Comparison of ENCODE assay signal across 8 cellular contexts in the genomic region with DNA sequence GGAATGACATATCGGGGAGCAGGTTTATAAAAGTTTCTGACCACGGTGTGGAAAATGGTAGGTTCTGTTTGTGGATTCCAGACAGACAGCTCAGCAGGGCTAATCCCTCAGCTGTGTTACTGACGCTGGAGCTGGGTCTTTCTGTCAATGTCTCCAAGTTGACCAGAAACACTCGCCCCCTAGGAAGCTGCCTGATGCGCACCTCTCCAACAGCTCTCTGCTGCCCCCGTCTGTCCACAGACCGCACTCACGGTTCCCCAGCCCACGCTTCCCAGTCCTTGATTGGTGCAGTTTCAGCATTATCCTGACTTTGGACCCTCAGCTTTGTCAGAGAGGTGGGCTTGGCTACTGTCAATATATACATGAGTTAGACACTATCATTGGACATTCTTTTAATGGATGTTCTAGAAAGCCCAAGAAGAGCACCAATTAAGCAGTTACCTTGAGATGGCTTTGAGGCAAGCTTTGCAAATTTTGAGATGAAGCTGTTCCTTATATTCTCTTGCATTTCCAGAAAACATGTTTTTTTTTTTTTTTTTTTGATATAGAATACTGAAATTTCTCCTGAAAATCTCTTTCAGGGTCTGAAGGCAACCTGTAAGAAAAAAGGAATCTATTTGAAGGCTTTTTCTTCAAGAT.
A peak's percentile ranks its signal among the peaks of the same experiment; 100 is the strongest.
DNase-seq lines count a peak whose midpoint lies in the region; ATAC-seq and TF ChIP-seq lines count a peak whose summit lies in the region.

No MANE protein-coding gene starts in this region.

- H4K20me1 ChIP-seq in PC-9 (ENCODE audit: insufficient read depth), result no peaks in the 10 kb centered on the region

- H3K27me3 ChIP-seq in PC-9 (ENCODE audit: insufficient read depth, low read depth), result no peaks in the 10 kb centered on the region
- no peaks in the 10 kb centered on the region for H3K27me3 ChIP-seq in thoracic aorta (replicated peaks; ENCODE audit: insufficient read depth)

- no peaks in the 10 kb centered on the region for H3K36me3 ChIP-seq in PC-9 (ENCODE audit: low read depth)
- H3K36me3 ChIP-seq in thoracic aorta, result no peaks in the 10 kb centered on the region

- no peaks in the 10 kb centered on the region for H3K4me1 Mint-ChIP-seq in activated T-cell treated with anti-CD3 and anti-CD28 coated beads, Interleukin-2, amount 50 U/mL, for 72 hours (ENCODE audit: low read depth)

- H3K4me2 ChIP-seq in PC-9, result no peak overlapping the region

- H3K4me1 ChIP-seq in PC-9 (replicated peaks; ENCODE audit: insufficient read depth) (no peaks in the 10 kb centered on the region), thoracic aorta (ENCODE audit: control insufficient read depth in 1 of 2, low read depth in 2 of 2) (no peaks in the 10 kb centered on the region)

- H3K79me2 ChIP-seq in PC-9 (ENCODE audit: low read depth), result no peaks in the 10 kb centered on the region

- H3K27ac Mint-ChIP-seq in activated T-cell treated with anti-CD3 and anti-CD28 coated beads, Interleukin-2, amount 50 U/mL, for 72 hours, result no peak overlapping the region

- H3K4me3 ChIP-seq in PC-9, result no peak overlapping the region
- H3K4me3 ChIP-seq in fibroblast of the aortic adventitia (ENCODE audit: low read depth, low read length), result no peak overlapping the region
- H3K4me3 ChIP-seq in thoracic aorta, result no peak overlapping the region

- no peaks in the 10 kb centered on the region for H3K9me2 ChIP-seq in PC-9 (ENCODE audit: insufficient read depth)

- BruUV-seq in PC-9 (replicated peaks; lab: Mats Ljungman, UMichigan), result no TSS peak

- POLR2A ChIA-PET in PC-9 (lab: Charles Lee; ENCODE audit: unreplicated experiment), result no interaction called here

- CTCF ChIA-PET in PC-9 (lab: Charles Lee), result interaction anchor here (0.7 to 1.6 kb wide), 5 partner anchors 33 to 1241 kb away, joined by 3 to 7 read pairs (median 4); no protein-coding TSS in a partner anchor

- no peaks in the 10 kb centered on the region for H3K27me3 Mint-ChIP-seq in activated T-cell treated with anti-CD3 and anti-CD28 coated beads, Interleukin-2, amount 50 U/mL, for 72 hours (ENCODE audit: low read depth)

- no peaks in the 10 kb centered on the region for H3K9me3 Mint-ChIP-seq in activated T-cell treated with anti-CD3 and anti-CD28 coated beads, Interleukin-2, amount 50 U/mL, for 72 hours

- peak; percentile 21 for DNase-seq in COR-L47 (lab: John Stamatoyannopoulos, UW)
- peak in 1 of 2 experiments; percentile 57 for DNase-seq in PC-9
- DNase-seq in activated T-cell treated with anti-CD3 and anti-CD28 coated beads, Interleukin-2, amount 50 U/mL, for 72 hours, result peak; percentile 77 to 81
- DNase-seq in fibroblast of the aortic adventitia (ENCODE audit: low read depth), result peak; percentile 61
- peak; percentile 4 for DNase-seq in occipital lobe (lab: John Stamatoyannopoulos, UW)
- peak; percentile 28 for DNase-seq in thoracic aorta (ENCODE audit: low spot score)

- no peak overlapping the region for H3K27ac ChIP-seq in PC-9
- no peak overlapping the region for H3K27ac ChIP-seq in thoracic aorta

- H3K9me3 ChIP-seq in PC-9 (ENCODE audit: insufficient read depth, low read depth), result no peaks in the 10 kb centered on the region; the same call in 1 of the 2 replicates
- no peaks in the 10 kb centered on the region for H3K9me3 ChIP-seq in thoracic aorta

- TF ChIP-seq CTCF in PC-9 (conservative IDR thresholded peaks at IDR 0.05) (peak; percentile 95), fibroblast of the aortic adventitia (IDR thresholded peaks at IDR 0.05; ENCODE audit: insufficient read depth, low read length) (peak; percentile 99), thoracic aorta (IDR thresholded peaks at IDR 0.05) (peak; percentile 91)

- no peak overlapping the region; the same call in 1 of the 2 replicates for H2AFZ ChIP-seq in PC-9

- no peaks in the 10 kb centered on the region for H3K36me3 Mint-ChIP-seq in activated T-cell treated with anti-CD3 and anti-CD28 coated beads, Interleukin-2, amount 50 U/mL, for 72 hours (ENCODE audit: insufficient read depth in 2 of 2)

- H3K4me3 Mint-ChIP-seq in activated T-cell treated with anti-CD3 and anti-CD28 coated beads, Interleukin-2, amount 50 U/mL, for 72 hours, result no peak overlapping the region

- no peaks in the 10 kb centered on the region for H3F3A ChIP-seq in PC-9 (ENCODE audit: insufficient read depth, low read depth)

- intact Hi-C loops in PC-9 (cut with micrococcal nuclease; ENCODE audit: unreplicated experiment), result loop anchor here (1.0 to 5.0 kb wide), 2 partner anchors 410 to 584 kb away; no protein-coding TSS in a partner anchor

- ATAC-seq in GM19467 (IDR thresholded peaks at IDR 0.05; ENCODE audit: unreplicated experiment) (peak; percentile 76), HG03571 (IDR thresholded peaks at IDR 0.05; ENCODE audit: unreplicated experiment) (peak; percentile 88), thoracic aorta (ENCODE audit: insufficient number of reproducible peaks, low FRiP score, low read depth) (peak; percentile 35)
- peak; percentile 78 to 82 for ATAC-seq in activated T-cell treated with anti-CD3 and anti-CD28 coated beads, Interleukin-2, amount 50 U/mL, for 72 hours (replicated peaks in 1 of 2)

Comparison
In these comparisons a context has a peak if more than half of its experiments do, and no peak if none do; other contexts are left out.
1. ATAC-seq: peak in every context shown above with its lines; median percentile 88 in HG03571; 80 in activated T-cell treated with anti-CD3 and anti-CD28 coated beads, Interleukin-2, amount 50 U/mL, for 72 hours; 76 in GM19467; 35 in thoracic aorta.